ENCODE assay signal across 10 cellular contexts in genomic region chr9:93300175-93300572, GRCh38.
"Had no signal": no experiment of that assay in that cellular context is flagged by ENCODE, and none has a peak within 500 bp of the region (broad histone marks: within the 10 kb centered on the region; RNA-seq: fewer than 3 reads in every experiment).

No MANE protein-coding gene starts in this region.

- H3K4me3 ChIP-seq: dorsolateral prefrontal cortex, esophagus squamous epithelium had no signal

- H3K27me3 Mint-ChIP-seq: activated naive CD8-positive, alpha-beta T cell treated with anti-CD3 and anti-CD28 coated beads for 36 hours had no signal

- H3K4me3 Mint-ChIP-seq: activated naive CD8-positive, alpha-beta T cell treated with anti-CD3 and anti-CD28 coated beads for 36 hours; natural killer cell treated with Interleukin-12 subunit alpha and Interleukin-12 subunit beta and Interleukin-15 and Interleukin-18, amount 100 ng/mL, for 72 hours had no signal

- H3K27ac ChIP-seq: esophagus squamous epithelium had no signal

- H3K27ac Mint-ChIP-seq: activated naive CD8-positive, alpha-beta T cell treated with anti-CD3 and anti-CD28 coated beads for 36 hours; natural killer cell treated with Interleukin-12 subunit alpha and Interleukin-12 subunit beta and Interleukin-15 and Interleukin-18, amount 100 ng/mL, for 72 hours had no signal

- H3K9me3 Mint-ChIP-seq: activated naive CD8-positive, alpha-beta T cell treated with anti-CD3 and anti-CD28 coated beads for 36 hours; natural killer cell treated with Interleukin-12 subunit alpha and Interleukin-12 subunit beta and Interleukin-15 and Interleukin-18, amount 100 ng/mL, for 72 hours had no signal

- H3K9me3 ChIP-seq: esophagus squamous epithelium had no signal

- H3K36me3 Mint-ChIP-seq: activated naive CD8-positive, alpha-beta T cell treated with anti-CD3 and anti-CD28 coated beads for 36 hours; natural killer cell treated with Interleukin-12 subunit alpha and Interleukin-12 subunit beta and Interleukin-15 and Interleukin-18, amount 100 ng/mL, for 72 hours had no signal

- H3K36me3 ChIP-seq: esophagus squamous epithelium had no signal

- DNase-seq: activated CD4-positive, alpha-beta T cell treated with anti-CD3 and anti-CD28 coated beads for 4 hours; activated gamma-delta T cell treated with Interleukin-2 at 50 U/mL for 16 hours; activated naive CD8-positive, alpha-beta T cell treated with anti-CD3 and anti-CD28 coated beads for 36 hours; esophagus squamous epithelium; foreskin fibroblast; stimulated activated CD4-positive, alpha-beta T cell treated with anti-CD3 and anti-CD28 coated beads, Interleukin-2, amount 100 ng/mL, for 48 hours; stimulated activated naive CD8-positive, alpha-beta T cell treated with anti-CD3 and anti-CD28 coated beads, Interleukin-15, Interleukin-2, amounts not matched to agents 100 U/mL and 50 U/mL, for 24 hours; SW 1271 had no signal

- H3K4me1 Mint-ChIP-seq: activated naive CD8-positive, alpha-beta T cell treated with anti-CD3 and anti-CD28 coated beads for 36 hours had no signal

- ATAC-seq: natural killer cell treated with Interleukin-12 subunit alpha and Interleukin-12 subunit beta and Interleukin-15 and Interleukin-18, amount 100 ng/mL, for 72 hours; stimulated activated naive CD8-positive, alpha-beta T cell treated with anti-CD3 and anti-CD28 coated beads, Interleukin-15, Interleukin-2, amounts not matched to agents 100 U/mL and 50 U/mL, for 24 hours had no signal

- H3K4me1 ChIP-seq: esophagus squamous epithelium had no signal
